In the genomic region with DNA sequence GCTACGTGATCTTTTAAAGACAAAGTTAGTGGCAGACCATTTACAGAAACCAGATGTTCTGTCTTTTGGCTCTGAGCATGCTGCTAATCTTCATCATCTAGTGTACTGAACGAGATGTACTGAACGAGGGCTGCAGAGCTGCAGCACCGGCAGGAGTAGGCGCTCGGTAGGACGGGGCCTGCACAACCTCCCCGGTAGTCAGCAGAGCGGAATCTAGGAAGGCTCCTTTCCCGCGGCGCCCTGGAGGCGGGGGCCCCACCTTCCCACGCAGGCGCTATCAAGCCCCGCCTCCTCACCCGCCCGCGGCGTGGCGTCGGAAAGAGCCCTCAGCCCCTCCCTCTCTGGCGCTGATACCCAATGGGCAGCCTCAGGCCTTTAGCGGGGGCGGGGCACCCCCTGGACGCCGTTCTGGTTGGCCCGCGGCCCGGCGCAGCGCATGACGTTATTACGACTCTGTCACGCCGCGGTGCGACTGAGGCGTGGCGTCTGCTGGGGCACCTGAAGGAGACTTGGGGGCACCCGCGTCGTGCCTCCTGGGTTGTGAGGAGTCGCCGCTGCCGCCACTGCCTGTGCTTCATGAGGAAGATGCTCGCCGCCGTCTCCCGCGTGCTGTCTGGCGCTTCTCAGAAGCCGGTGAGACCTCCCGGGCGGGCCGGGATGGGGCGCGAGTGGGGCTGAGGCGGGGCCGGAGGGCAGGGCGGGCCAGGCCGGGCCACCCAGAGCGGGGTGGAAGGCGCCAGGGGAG, we compare ENCODE assay signal across 8 cellular contexts.
DNase-seq lines count a peak whose midpoint lies in the region; ATAC-seq and TF ChIP-seq lines count a peak whose summit lies in the region.

A gene (plus strand): TSS at position 466 of the 745 bp plus-strand sequence. CDS start 111 bp downstream, at position 577.

- H3K4me1 Mint-ChIP-seq in central memory CD8-positive, alpha-beta T cell = peaks cover 5% of the 10 kb centered on the region

- H3K4me3 ChIP-seq in AG09309 (ENCODE audit: control insufficient read depth, low read depth, low read length) = peak within 1 kb of the TSS; percentile 83

- peaks cover 4% of the 10 kb centered on the region for H3K36me3 Mint-ChIP-seq in central memory CD8-positive, alpha-beta T cell (ENCODE audit: insufficient read depth)

- H3K9me3 Mint-ChIP-seq in central memory CD8-positive, alpha-beta T cell = no peaks in the 10 kb centered on the region

- DNase-seq in AG09309 (ENCODE audit: low read depth) (peak; percentile 62), NCI-H446 (lab: John Stamatoyannopoulos, UW) (peak; percentile 81 to 96), iris pigment epithelial cell (ENCODE audit: low read depth) (peak; percentile 89)
- peak; percentile 86 for DNase-seq in activated CD4-positive, CD25-positive, alpha-beta regulatory T cell treated with anti-CD3 and anti-CD28 coated beads, Interleukin-2, amount 50 U/mL, for 16 hours (ENCODE audit: low read depth, low spot score)
- DNase-seq in central memory CD8-positive, alpha-beta T cell (ENCODE audit: low spot score in 2 of 2) = peak; percentile 79 to 89
- peak; percentile 85 for DNase-seq in stimulated activated CD4-positive, alpha-beta T cell treated with anti-CD3 and anti-CD28 coated beads, Interleukin-12 subunit alpha, Interleukin-12 subunit beta, amount 100 ng/mL, for 4 hours

- H3K4me3 Mint-ChIP-seq in central memory CD8-positive, alpha-beta T cell = peak within 1 kb of the TSS; percentile 87

- peaks cover 10% of the 10 kb centered on the region for H3K27me3 Mint-ChIP-seq in central memory CD8-positive, alpha-beta T cell

- no peak for TF ChIP-seq CTCF in AG09309 (IDR thresholded peaks at IDR 0.05; ENCODE audit: control insufficient read depth, insufficient read depth, low read depth, low read length, missing control alignments)

- peak within 1 kb of the TSS; percentile 87 for H3K27ac Mint-ChIP-seq in central memory CD8-positive, alpha-beta T cell (ENCODE audit: low read depth)

- ATAC-seq in GM19025 (IDR thresholded peaks at IDR 0.05; ENCODE audit: low read depth, unreplicated experiment) (peak; percentile 99), HG03342 (IDR thresholded peaks at IDR 0.05; ENCODE audit: unreplicated experiment) (peak; percentile 99)
- peak; percentile 96 for ATAC-seq in central memory CD8-positive, alpha-beta T cell (replicated peaks; ENCODE audit: extremely low read depth, poor library complexity, severe bottlenecking)

Comparison
In these comparisons a context has a peak if more than half of its experiments do, and no peak if none do; other contexts are left out.
1. Peak in every context shown above with its lines: DNase-seq, ATAC-seq and H3K4me3 ChIP-seq.